8 cellular contexts compared by ENCODE assay signal in the genomic region with DNA sequence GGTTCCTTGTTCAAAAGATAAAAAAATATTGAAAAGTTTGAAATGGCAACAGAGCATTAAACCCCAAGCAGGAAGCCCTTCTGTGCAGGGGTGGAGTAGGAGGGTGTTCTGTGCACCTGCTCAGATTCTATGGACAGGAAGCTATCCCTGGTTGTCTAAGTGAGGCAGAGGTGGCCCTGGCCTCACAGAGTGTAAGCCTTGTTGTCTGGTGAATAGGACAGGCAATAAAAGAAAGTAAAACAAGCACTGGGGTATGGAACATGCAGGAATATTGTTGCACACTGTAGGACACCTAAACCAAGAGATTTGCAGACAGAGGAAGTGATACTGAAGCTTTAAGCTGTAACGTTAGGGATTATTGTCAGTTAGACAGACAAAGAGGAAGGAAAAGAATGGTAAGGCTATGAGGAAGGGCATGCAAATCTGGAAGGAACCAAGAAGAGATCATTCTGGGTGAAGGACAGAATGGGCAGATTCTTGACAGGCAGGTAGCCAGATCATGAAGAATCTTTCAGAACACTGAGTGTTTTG.
DNase-seq lines count a peak whose midpoint lies in the region; ATAC-seq and TF ChIP-seq lines count a peak whose summit lies in the region.

No MANE protein-coding gene starts in this region.

- 70% methylated on average over 1 of the region's 1 CpG for WGBS in suprapubic skin

- ATAC-seq in GM18861 (IDR thresholded peaks at IDR 0.05; ENCODE audit: unreplicated experiment): peak; percentile 56
- ATAC-seq in HG02571 (IDR thresholded peaks at IDR 0.05; ENCODE audit: unreplicated experiment): peak; percentile 43

- TF ChIP-seq POLR2A in suprapubic skin (IDR thresholded peaks at IDR 0.05): no peak

- no peaks in the 10 kb centered on the region for H3K9me2 ChIP-seq in MM.1S (replicated peaks; ENCODE audit: insufficient read depth, low read length)

- no peaks in the 10 kb centered on the region for H3K9me3 ChIP-seq in MM.1S (replicated peaks; ENCODE audit: insufficient read depth, low read length)
- H3K9me3 ChIP-seq in suprapubic skin: no peaks in the 10 kb centered on the region

- H3F3A ChIP-seq in MM.1S (ENCODE audit: insufficient read depth, low read length): peaks cover 40% of the 10 kb centered on the region

- H3K79me2 ChIP-seq in MM.1S (ENCODE audit: low read length): no peaks in the 10 kb centered on the region

- H3K4me1 ChIP-seq in MM.1S (ENCODE audit: low read length) (peaks cover 58% of the 10 kb centered on the region), suprapubic skin (no peaks in the 10 kb centered on the region)

- H3K4me3 ChIP-seq in MM.1S (ENCODE audit: low read length) (peak overlapping the region; percentile 45), foreskin fibroblast (ENCODE audit: low read depth in 1 of 2, low read length in 2 of 2) (no peak overlapping the region), suprapubic skin (no peak overlapping the region)

- TF ChIP-seq EP300 in suprapubic skin (IDR thresholded peaks at IDR 0.05): no peak

- H3K27ac ChIP-seq in MM.1S (ENCODE audit: low read length): peak overlapping the region; percentile 73
- H3K27ac ChIP-seq in suprapubic skin: no peak overlapping the region

- H2AFZ ChIP-seq in MM.1S (ENCODE audit: low read length): peak overlapping the region; percentile 56

- no peak for TF ChIP-seq CTCF in MM.1S (IDR thresholded peaks at IDR 0.05; ENCODE audit: low read length)
- no peak for TF ChIP-seq CTCF in foreskin fibroblast (IDR thresholded peaks at IDR 0.05; ENCODE audit: low read depth, low read length)
- no peak for TF ChIP-seq CTCF in suprapubic skin (IDR thresholded peaks at IDR 0.05)

- H3K36me3 ChIP-seq in MM.1S (replicated peaks; ENCODE audit: insufficient read depth, low read length) (no peaks in the 10 kb centered on the region), suprapubic skin (no peaks in the 10 kb centered on the region)

- no peak overlapping the region for H3K9ac ChIP-seq in MM.1S (ENCODE audit: low read length)

- no peaks in the 10 kb centered on the region for H3K27me3 ChIP-seq in MM.1S (replicated peaks; ENCODE audit: insufficient read depth, low read length)
- H3K27me3 ChIP-seq in suprapubic skin: no peaks in the 10 kb centered on the region

- H4K20me1 ChIP-seq in MM.1S (ENCODE audit: insufficient read depth, low read length): no peaks in the 10 kb centered on the region

- DNase-seq in MM.1S: peak; percentile 77
- DNase-seq in medulla oblongata (ENCODE audit: extremely low spot score): peak; percentile 76
- no peak for DNase-seq in stimulated activated CD4-positive, alpha-beta T cell treated with anti-CD3 and anti-CD28 coated beads, Interleukin-4, amount 100 ng/mL, for 24 hours
- no peak for DNase-seq in foreskin fibroblast
- DNase-seq in suprapubic skin (ENCODE audit: low spot score in 2 of 2): no peak
- DNase-seq in islet precursor cell: no peak

- peak overlapping the region; percentile 69 for H3K4me2 ChIP-seq in MM.1S (ENCODE audit: low read depth, low read length)

Comparison
In these comparisons a context has a peak if more than half of its experiments do, and no peak if none do; other contexts are left out.
1. DNase-seq: peak in MM.1S (single experiment) and medulla oblongata (single experiment); none in stimulated activated CD4-positive, alpha-beta T cell treated with anti-CD3 and anti-CD28 coated beads, Interleukin-4, amount 100 ng/mL, for 24 hours (single experiment), foreskin fibroblast (0 of 2), suprapubic skin (0 of 2) and islet precursor cell (single experiment).